ENCODE assay signal across 13 cellular contexts in the genomic region with DNA sequence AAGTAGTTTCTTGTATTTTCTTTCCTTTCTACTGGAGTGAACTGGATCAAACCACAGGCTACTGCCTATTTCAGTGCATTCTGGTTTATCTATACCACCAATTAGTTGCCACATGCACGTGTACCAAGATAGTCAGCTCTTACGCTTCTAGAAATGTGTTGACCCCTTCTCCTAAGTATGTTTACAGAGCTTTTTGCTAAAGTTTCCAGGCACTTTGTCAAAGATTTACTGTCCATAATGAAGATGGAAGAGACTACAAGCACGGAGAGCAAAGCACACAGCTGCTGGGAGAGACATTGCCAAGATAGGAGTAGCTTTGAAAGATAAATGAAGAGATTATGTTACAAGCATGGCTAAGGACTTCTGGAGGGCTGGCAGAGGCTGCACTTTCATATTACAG. TPM values are rescaled to one million over a fixed set of nuclear protein-coding genes. Genes with fewer than 3 reads are reported as not detected.
DNase-seq lines count a peak whose midpoint lies in the region; ATAC-seq and TF ChIP-seq lines count a peak whose summit lies in the region.
"Had no signal": no experiment of that assay in that cellular context is flagged by ENCODE, and none has a peak within 500 bp of the region (broad histone marks: within the 10 kb centered on the region; RNA-seq: fewer than 3 reads in every experiment).

No MANE protein-coding gene starts in this region.

- H3K27me3 Mint-ChIP-seq in activated T-cell treated with anti-CD3 and anti-CD28 coated beads, Interleukin-2, amount 50 U/mL, for 4 hours (ENCODE audit: low read depth), result no peaks in the 10 kb centered on the region

- TF ChIP-seq POLR2A in suprapubic skin (IDR thresholded peaks at IDR 0.05), result no peak

- DNase-seq in NCI-H2171 treated with DMSO at 0.1 percent for 48 hours (lab: John Stamatoyannopoulos, UW) (peak; percentile 45), NCI-H2171 (lab: John Stamatoyannopoulos, UW) (no peak), WERI-Rb-1 (peak; percentile 11), left lung (no peak), suprapubic skin (ENCODE audit: low spot score in 2 of 2) (no peak), activated T-cell treated with anti-CD3 and anti-CD28 coated beads for 4 hours (no peak)
- no peak for DNase-seq in activated T-cell treated with anti-CD3 and anti-CD28 coated beads, Interleukin-2, amount 50 U/mL, for 4 hours
- DNase-seq in activated CD4-positive, alpha-beta T cell treated with anti-CD3 and anti-CD28 coated beads, Interleukin-2, amount 50 U/mL, for 48 hours, result no peak
- DNase-seq: activated CD4-positive, alpha-beta T cell treated with anti-CD3 and anti-CD28 coated beads for 4 hours; H7; kidney; SHP77 had no signal

- TF ChIP-seq CTCF in WERI-Rb-1 (IDR thresholded peaks at IDR 0.05; ENCODE audit: low read depth, low read length) (no peak), left lung (IDR thresholded peaks at IDR 0.05) (no peak), suprapubic skin (IDR thresholded peaks at IDR 0.05) (no peak)

- H3K9me3 ChIP-seq in WERI-Rb-1 (ENCODE audit: severe bottlenecking) (no peaks in the 10 kb centered on the region), left lung (no peaks in the 10 kb centered on the region), suprapubic skin (no peaks in the 10 kb centered on the region)

- no peaks in the 10 kb centered on the region for H3K9me3 Mint-ChIP-seq in activated T-cell treated with anti-CD3 and anti-CD28 coated beads, Interleukin-2, amount 50 U/mL, for 4 hours

- H3K4me1 ChIP-seq in left lung, result peaks cover 0 to 13% of the 10 kb centered on the region in 2 donors
- peaks cover 15% of the 10 kb centered on the region for H3K4me1 ChIP-seq in suprapubic skin

- H3K4me3 ChIP-seq in WERI-Rb-1 (ENCODE audit: low read depth, low read length) (no peak overlapping the region), left lung (no peak overlapping the region), suprapubic skin (no peak overlapping the region)

- no peak overlapping the region for H3K4me3 Mint-ChIP-seq in activated T-cell treated with anti-CD3 and anti-CD28 coated beads, Interleukin-2, amount 50 U/mL, for 4 hours
- H3K4me3 Mint-ChIP-seq: activated naive CD8-positive, alpha-beta T cell had no signal

- H3K36me3 Mint-ChIP-seq in activated T-cell treated with anti-CD3 and anti-CD28 coated beads, Interleukin-2, amount 50 U/mL, for 4 hours (ENCODE audit: insufficient read depth), result no peaks in the 10 kb centered on the region
- H3K36me3 Mint-ChIP-seq: activated naive CD8-positive, alpha-beta T cell had no signal

- H3K4me1 Mint-ChIP-seq in activated T-cell treated with anti-CD3 and anti-CD28 coated beads, Interleukin-2, amount 50 U/mL, for 4 hours (ENCODE audit: low read depth), result no peaks in the 10 kb centered on the region

- TF ChIP-seq EP300 in suprapubic skin (IDR thresholded peaks at IDR 0.05), result no peak

- WGBS in suprapubic skin, result 25% methylated on average over 3 of the region's 3 CpGs

- H3K27ac ChIP-seq in WERI-Rb-1, result no peak overlapping the region
- H3K27ac ChIP-seq in left lung, result peak overlapping the region; percentile 33 to 62
- H3K27ac ChIP-seq in suprapubic skin, result peak overlapping the region; percentile 3

- H3K36me3 ChIP-seq in WERI-Rb-1, result no peaks in the 10 kb centered on the region
- no peaks in the 10 kb centered on the region for H3K36me3 ChIP-seq in left lung
- no peaks in the 10 kb centered on the region for H3K36me3 ChIP-seq in suprapubic skin

- H3K27me3 ChIP-seq in WERI-Rb-1 (ENCODE audit: insufficient read depth, low read depth, severe bottlenecking) (peaks cover 6% of the 10 kb centered on the region), left lung (no peaks in the 10 kb centered on the region), suprapubic skin (no peaks in the 10 kb centered on the region)

- peak; percentile 44 for ATAC-seq in left lung
- no peak for ATAC-seq in activated T-cell treated with anti-CD3 and anti-CD28 coated beads, Interleukin-2, amount 50 U/mL, for 4 hours

- intact Hi-C loops in left lung (cut with DNase I), result no loop called here

RNA-seq across cellular contexts. Expression of gene KITLG, which starts 59.1 kb away (rescaled TPM):
- 10 to 100 TPM; 52.6 to 69.1 TPM for total RNA-seq in left lung
- 10 to 100 TPM; 10.5 to 17.6 (median 12.6) TPM for total RNA-seq in suprapubic skin
- under 1 TPM; 0.18 to 0.45 (median 0.38) TPM for total RNA-seq in activated T-cell treated with anti-CD3 and anti-CD28 coated beads, Interleukin-2, amount 50 U/mL, for 4 hours

Comparison
In these comparisons a context has a peak if more than half of its experiments do, and no peak if none do; other contexts are left out.
1. DNase-seq: peak in NCI-H2171 treated with DMSO at 0.1 percent for 48 hours (single experiment) and WERI-Rb-1 (single experiment); none in NCI-H2171 (single experiment), left lung (0 of 2), suprapubic skin (0 of 2), activated T-cell treated with anti-CD3 and anti-CD28 coated beads for 4 hours (single experiment), activated T-cell treated with anti-CD3 and anti-CD28 coated beads, Interleukin-2, amount 50 U/mL, for 4 hours (single experiment) and activated CD4-positive, alpha-beta T cell treated with anti-CD3 and anti-CD28 coated beads, Interleukin-2, amount 50 U/mL, for 48 hours (0 of 2).
2. RNA of gene KITLG, which starts 59.1 kb away (total RNA-seq): 52.6 to 69.1 TPM in left lung and 10.5 to 17.6 TPM in suprapubic skin; 0.18 to 0.45 TPM in activated T-cell treated with anti-CD3 and anti-CD28 coated beads, Interleukin-2, amount 50 U/mL, for 4 hours; every median in the first group is over 4 times any median in the second.